In genomic region chr20:54190200-54190599, GRCh38 we compare ENCODE assay signal across 16 cellular contexts. TPM values are rescaled to one million over a fixed set of nuclear protein-coding genes. Genes with fewer than 3 reads are reported as not detected.
DNase-seq lines count a peak whose midpoint lies in the region; TF ChIP-seq lines count a peak whose summit lies in the region.
"Had no signal": no experiment of that assay in that cellular context is flagged by ENCODE, and none has a peak within 500 bp of the region (broad histone marks: within the 10 kb centered on the region; RNA-seq: fewer than 3 reads in every experiment).

No MANE protein-coding gene starts in this region.

- no peak for TF ChIP-seq POLR2A in breast epithelium (IDR thresholded peaks at IDR 0.05)

- 88% methylated on average over 2 of the region's 2 CpGs for WGBS in mammary epithelial cell (ENCODE audit: low coverage, missing lambda C conversion rate)

- H3K27ac ChIP-seq in breast epithelium (peak overlapping the region in 1 of 2 donors; percentile 32), mammary epithelial cell (ENCODE audit: insufficient read depth, low read depth, low read length) (peak overlapping the region; percentile 87)
- H3K27ac ChIP-seq: 22Rv1, BLaER1 had no signal

- H3K27ac Mint-ChIP-seq in MCF 10A (ENCODE audit: low read depth, unreplicated experiment): peak overlapping the region; percentile 36
- H3K27ac Mint-ChIP-seq: CD8-positive, alpha-beta memory T cell; GM23338 had no signal

- H3K4me3 ChIP-seq in breast epithelium: no peak overlapping the region
- H3K4me3 ChIP-seq in mammary epithelial cell (replicated peaks in 1 of 3; ENCODE audit: insufficient read depth in 1 of 3, low read depth in 2 of 3, low read length in 3 of 3): no peak overlapping the region
- no peak overlapping the region for H3K4me3 ChIP-seq in fibroblast of mammary gland (ENCODE audit: control insufficient read depth, low read depth, low read length)
- H3K4me3 ChIP-seq: BLaER1, GM23338 had no signal

- BruUV-seq in MCF 10A (replicated peaks; lab: Mats Ljungman, UMichigan) (no TSS peak), mammary epithelial cell (replicated peaks; lab: Mats Ljungman, UMichigan) (no TSS peak)

- H3K27me3 Mint-ChIP-seq in MCF 10A (ENCODE audit: insufficient read depth, unreplicated experiment): no peaks in the 10 kb centered on the region

- TF ChIP-seq CTCF in MCF 10A (IDR thresholded peaks at IDR 0.05; ENCODE audit: unreplicated experiment) (no peak), breast epithelium (IDR thresholded peaks at IDR 0.05) (no peak), mammary epithelial cell (conservative IDR thresholded peaks at IDR 0.05 in 1 of 2, IDR thresholded peaks at IDR 0.05 in 1 of 2; ENCODE audit: extremely low read depth in 1 of 2, insufficient read depth in 1 of 2, low read depth in 1 of 2, low read length in 2 of 2) (no peak), fibroblast of mammary gland (conservative IDR thresholded peaks at IDR 0.05; ENCODE audit: control insufficient read depth, insufficient read depth, low read depth, low read length) (no peak)

- CTCF ChIA-PET in MCF 10A (lab: Yijun Ruan, JAX) (interaction anchor here (0.7 to 26.8 kb wide), 3 partner anchors 10 to 90 kb away, joined by 3 to 1436 read pairs (median 12); no protein-coding TSS in a partner anchor), mammary epithelial cell (lab: Charles Lee; ENCODE audit: low non-redundant PET) (no interaction called here)

- H3K36me3 Mint-ChIP-seq in MCF 10A (ENCODE audit: insufficient read depth, unreplicated experiment): no peaks in the 10 kb centered on the region
- H3K36me3 Mint-ChIP-seq: CD8-positive, alpha-beta memory T cell had no signal

- H3K79me2 ChIP-seq in mammary epithelial cell (ENCODE audit: insufficient read depth, low read length): no peaks in the 10 kb centered on the region

- POLR2A ChIA-PET in MCF 10A (lab: Yijun Ruan, JAX): interaction anchor here (0.8 to 3.2 kb wide), 5 partner anchors 11 to 93 kb away, joined by 3 to 14 read pairs (median 6); no protein-coding TSS in a partner anchor

- no peak overlapping the region for H3K4me3 Mint-ChIP-seq in MCF 10A (ENCODE audit: unreplicated experiment)
- H3K4me3 Mint-ChIP-seq: CD8-positive, alpha-beta memory T cell; GM23338 had no signal

- H2AFZ ChIP-seq in mammary epithelial cell (ENCODE audit: low read depth, low read length): peak overlapping the region; percentile 30
- H2AFZ ChIP-seq: GM23338 had no signal

- H3K4me1 Mint-ChIP-seq in MCF 10A (ENCODE audit: insufficient read depth, unreplicated experiment): peaks cover 25% of the 10 kb centered on the region
- H3K4me1 Mint-ChIP-seq: CD8-positive, alpha-beta memory T cell had no signal

- H3K9me3 ChIP-seq in breast epithelium (no peaks in the 10 kb centered on the region), mammary epithelial cell (replicated peaks; ENCODE audit: insufficient read depth, low read length) (no peaks in the 10 kb centered on the region)
- H3K9me3 ChIP-seq: BLaER1 had no signal

- H3K36me3 ChIP-seq in breast epithelium (no peaks in the 10 kb centered on the region), mammary epithelial cell (ENCODE audit: insufficient read depth, low read length) (no peaks in the 10 kb centered on the region)
- H3K36me3 ChIP-seq: BLaER1 had no signal

- DNase-seq in MCF 10A (ENCODE audit: unreplicated experiment): no peak
- no peak for DNase-seq in breast epithelium (ENCODE audit: low spot score in 2 of 2)
- DNase-seq in mammary epithelial cell: no peak
- peak; percentile 40 for DNase-seq in fibroblast of mammary gland (ENCODE audit: low read depth)
- no peak for DNase-seq in occipital lobe (lab: John Stamatoyannopoulos, UW)
- DNase-seq in NCI-H146 (lab: John Stamatoyannopoulos, UW): no peak
- DNase-seq in COR-L47 (lab: John Stamatoyannopoulos, UW): no peak
- no peak for DNase-seq in NCI-H69 (lab: John Stamatoyannopoulos, UW)
- DNase-seq: AML-193; CD8-positive, alpha-beta memory T cell; DMS53; GF-D8; H7 had no signal

- H3K4me1 ChIP-seq in breast epithelium: no peaks in the 10 kb centered on the region
- peaks cover 28% of the 10 kb centered on the region for H3K4me1 ChIP-seq in mammary epithelial cell (ENCODE audit: insufficient read depth, low read length)
- H3K4me1 ChIP-seq: BLaER1 had no signal

- intact Hi-C loops in MCF 10A (cut with micrococcal nuclease): no loop called here
- intact Hi-C loops in breast epithelium (cut with DNase I; ENCODE audit: low total_unique reads): loop anchor here (10.0 kb wide), 1 partner anchor 75 kb away; no protein-coding TSS in a partner anchor
- intact Hi-C loops in mammary epithelial cell (cut with micrococcal nuclease): no loop called here

- H3K9ac ChIP-seq in mammary epithelial cell (ENCODE audit: insufficient read depth, low read length): no peak overlapping the region
- H3K9ac ChIP-seq: BLaER1 had no signal

- dilution Hi-C loops in mammary epithelial cell (cut with HindIII; ENCODE audit: low sequenced_read_pairs): loop anchor here (5.0 kb wide), 3 partner anchors 58 to 88 kb away; no protein-coding TSS in a partner anchor

- no peaks in the 10 kb centered on the region for H3K9me3 Mint-ChIP-seq in MCF 10A (ENCODE audit: unreplicated experiment)
- H3K9me3 Mint-ChIP-seq: CD8-positive, alpha-beta memory T cell; GM23338 had no signal

- in situ Hi-C loops in mammary epithelial cell (cut with MboI; ENCODE audit: low sequenced_read_pairs in 2 of 2): loop anchor here in 1 of 2 donors (25.0 kb wide), 1 partner anchor 603 kb away; the partner anchor contains the start of gene ZNF217

- no peak overlapping the region for H3K4me2 ChIP-seq in mammary epithelial cell (ENCODE audit: insufficient read depth, low read depth, low read length)
- H3K4me2 ChIP-seq: BLaER1, GM23338 had no signal

- H3K27me3 ChIP-seq in breast epithelium (no peaks in the 10 kb centered on the region), mammary epithelial cell (ENCODE audit: insufficient read depth, low read length) (no peaks in the 10 kb centered on the region)
- H3K27me3 ChIP-seq: BLaER1 had no signal

- H4K20me1 ChIP-seq in mammary epithelial cell (ENCODE audit: insufficient read depth, low read length): no peaks in the 10 kb centered on the region
- H4K20me1 ChIP-seq: BLaER1 had no signal

RNA-seq across cellular contexts. Expression of gene CYP24A1, which starts 16.4 kb away (rescaled TPM):
- total RNA-seq in MCF 10A (2022) (0.28 and 0.34 TPM in 2 replicates), breast epithelium (1 to 10 TPM in 2 of 3 donors, not detected in 1; 2.0 to 6.4 TPM), mammary epithelial cell (1 to 10 TPM; 1.3 to 6.2 TPM), occipital lobe (not detected)
- 4.7 TPM for polyA plus RNA-seq in mammary epithelial cell
- 8.2 TPM for polyA minus RNA-seq in mammary epithelial cell
- total RNA-seq: GM23338 had no signal

RNA-seq across cellular contexts. Expression of gene PFDN4, which starts 17.7 kb away (rescaled TPM):
- total RNA-seq in MCF 10A (2022) (37.0 and 45.4 TPM in 2 replicates), breast epithelium (10 to 100 TPM; 41.0 to 57.7 (median 52.1) TPM), mammary epithelial cell (10 to 100 TPM; 28.9 to 45.3 TPM), occipital lobe (149 TPM)
- polyA plus RNA-seq in mammary epithelial cell: 28.4 TPM
- polyA minus RNA-seq in mammary epithelial cell: 0.41 TPM
